16 cellular contexts compared by ENCODE assay signal in the genomic region with DNA sequence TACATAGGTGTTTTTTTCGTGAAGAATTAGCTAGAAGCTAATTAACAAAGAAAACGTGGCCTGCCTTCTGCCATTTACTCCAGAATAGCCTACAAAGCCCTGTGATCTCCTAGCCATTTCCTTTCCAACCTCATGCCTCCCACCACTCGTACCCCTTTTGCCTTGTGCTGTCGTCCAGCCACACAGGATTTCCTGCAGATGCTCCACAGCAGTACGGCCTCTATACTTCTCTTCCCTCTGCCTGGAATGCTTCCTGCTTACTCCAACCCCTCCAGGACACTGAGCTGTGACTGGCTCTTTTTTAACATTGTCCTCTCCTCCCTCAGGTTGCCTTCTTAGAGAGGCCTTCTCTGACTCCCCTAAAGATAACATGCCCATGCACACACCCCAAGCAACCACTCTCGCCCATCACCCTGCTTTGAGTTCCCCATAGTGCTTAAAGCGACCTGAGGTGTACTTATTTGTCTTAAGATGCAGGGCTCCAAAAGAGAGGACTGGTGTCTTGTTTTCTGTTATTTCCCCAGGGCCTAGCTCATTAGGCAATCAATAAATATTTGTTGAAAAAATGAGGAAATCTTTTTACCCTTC. TPM values are rescaled to one million over a fixed set of nuclear protein-coding genes. Genes with fewer than 3 reads are reported as not detected.
DNase-seq lines count a peak whose midpoint lies in the region; ATAC-seq and TF ChIP-seq lines count a peak whose summit lies in the region.
"Had no signal": no experiment of that assay in that cellular context is flagged by ENCODE, and none has a peak within 500 bp of the region (broad histone marks: within the 10 kb centered on the region; RNA-seq: fewer than 3 reads in every experiment).

No MANE protein-coding gene starts in this region.

- POLR2A ChIA-PET in CD4-positive, alpha-beta T cell (lab: Charles Lee): interaction anchor here (1.0 to 5.3 kb wide), 5 partner anchors 10 to 33 kb away, joined by 3 to 32 read pairs (median 5); a partner anchor contains a TSS

- H2AFZ ChIP-seq in DND-41 (ENCODE audit: low read depth, low read length): no peak overlapping the region

- H3K4me2 ChIP-seq in DND-41 (ENCODE audit: insufficient read depth, low read length): no peak overlapping the region

- H3K4me1 Mint-ChIP-seq in CD4-positive, alpha-beta T cell (ENCODE audit: low read depth): peaks cover 39% of the 10 kb centered on the region
- H3K4me1 Mint-ChIP-seq in activated T-helper 2 cell treated with anti-CD3 and anti-CD28 coated beads, Interferon-gamma antibody, Interleukin-2, Interleukin-4, amounts not matched to agents 10 μg/mL and 5 μg/mL and 100 μg/mL, durations not matched to agents 14 hours and 24 hours and 36 hours (ENCODE audit: low read depth): peaks cover 29% of the 10 kb centered on the region
- peaks cover 14% of the 10 kb centered on the region for H3K4me1 Mint-ChIP-seq in glutamatergic neuron (ENCODE audit: low read depth, unreplicated experiment)

- no peak overlapping the region for H3K27ac Mint-ChIP-seq in CD4-positive, alpha-beta T cell
- H3K27ac Mint-ChIP-seq in activated T-helper 2 cell treated with anti-CD3 and anti-CD28 coated beads, Interferon-gamma antibody, Interleukin-2, Interleukin-4, amounts not matched to agents 10 μg/mL and 5 μg/mL and 100 μg/mL, durations not matched to agents 14 hours and 24 hours and 36 hours: peak overlapping the region; percentile 16
- peak overlapping the region; percentile 21 for H3K27ac Mint-ChIP-seq in glutamatergic neuron (ENCODE audit: unreplicated experiment)

- TF ChIP-seq CTCF in CD4-positive, alpha-beta T cell (IDR thresholded peaks at IDR 0.05): no peak
- TF ChIP-seq CTCF in DND-41 (IDR thresholded peaks at IDR 0.05; ENCODE audit: borderline replicate concordance, extremely low read depth, low read length, poor library complexity, severe bottlenecking) (no peak), glutamatergic neuron (IDR thresholded peaks at IDR 0.05; ENCODE audit: partially characterized antibody, unreplicated experiment) (no peak)

- DNase-seq in CD4-positive, alpha-beta T cell: no peak
- DNase-seq in DND-41 (no peak), glutamatergic neuron (no peak), DMS79 (lab: John Stamatoyannopoulos, UW) (no peak), HuH-7.5 (ENCODE audit: low spot score) (no peak), NCI-H446 treated with DMSO at 0.1 percent for 48 hours (lab: John Stamatoyannopoulos, UW) (no peak), activated gamma-delta T cell (lab: John Stamatoyannopoulos, UW) (no peak)
- no peak for DNase-seq in activated T-helper 2 cell treated with anti-CD3 and anti-CD28 coated beads, Interferon-gamma antibody, Interleukin-2, Interleukin-4, amounts not matched to agents 10 μg/mL and 5 μg/mL and 100 μg/mL, durations not matched to agents 14 hours and 24 hours and 36 hours (ENCODE audit: low spot score)
- DNase-seq: activated CD8-positive, alpha-beta memory T cell treated with anti-CD3 and anti-CD28 coated beads for 24 hours; BE2C; DMS153; NCI-H187 treated with DMSO at 0.1 percent for 48 hours; NCI-H510A treated with DMSO at 0.1 percent for 48 hours; ovary; SIG-M5 had no signal

- H4K20me1 ChIP-seq in DND-41 (ENCODE audit: insufficient read depth, low read length): peaks cover 84% of the 10 kb centered on the region

- no peak overlapping the region for H3K4me3 ChIP-seq in DND-41 (ENCODE audit: low read depth in 1 of 2, low read length in 2 of 2)
- H3K4me3 ChIP-seq: ovary, skin epidermis had no signal

- H3K9me3 ChIP-seq in CD4-positive, alpha-beta T cell (ENCODE audit: control insufficient read depth, low read length): no peaks in the 10 kb centered on the region
- H3K9me3 ChIP-seq in DND-41 (ENCODE audit: insufficient read depth, low read length, severe bottlenecking): no peaks in the 10 kb centered on the region
- H3K9me3 ChIP-seq: BE2C, ovary had no signal

- H3K9me3 Mint-ChIP-seq in CD4-positive, alpha-beta T cell: no peaks in the 10 kb centered on the region
- H3K9me3 Mint-ChIP-seq in activated T-helper 2 cell treated with anti-CD3 and anti-CD28 coated beads, Interferon-gamma antibody, Interleukin-2, Interleukin-4, amounts not matched to agents 10 μg/mL and 5 μg/mL and 100 μg/mL, durations not matched to agents 14 hours and 24 hours and 36 hours: no peaks in the 10 kb centered on the region
- H3K9me3 Mint-ChIP-seq in glutamatergic neuron (ENCODE audit: unreplicated experiment): peaks cover 3% of the 10 kb centered on the region

- no peak for ATAC-seq in CD4-positive, alpha-beta T cell (ENCODE audit: poor library complexity)
- ATAC-seq in DND-41 (ENCODE audit: insufficient read depth, low read depth): 0 out of 3 replicates have a peak, but pooled peaks have one; percentile 4

- peaks cover 97% of the 10 kb centered on the region for H3K79me2 ChIP-seq in DND-41 (ENCODE audit: insufficient read depth, low read length)

- intact Hi-C loops in CD4-positive, alpha-beta T cell (cut with DNase I, micrococcal nuclease): no loop called here
- intact Hi-C loops in activated T-helper 2 cell treated with anti-CD3 and anti-CD28 coated beads, Interferon-gamma antibody, Interleukin-2, Interleukin-4, amounts not matched to agents 10 μg/mL and 5 μg/mL and 100 μg/mL, durations not matched to agents 14 hours and 24 hours and 36 hours (cut with micrococcal nuclease): no loop called here

- H3K36me3 ChIP-seq in DND-41 (ENCODE audit: insufficient read depth, low read length): peaks cover 96% of the 10 kb centered on the region
- H3K36me3 ChIP-seq: BE2C, ovary had no signal

- CTCF ChIA-PET in CD4-positive, alpha-beta T cell (lab: Charles Lee): interaction anchor here (0.7 to 6.6 kb wide), 2 partner anchors 11 to 33 kb away, joined by 3 to 38 read pairs; a partner anchor contains a TSS

- H3K27me3 Mint-ChIP-seq in CD4-positive, alpha-beta T cell: no peaks in the 10 kb centered on the region
- H3K27me3 Mint-ChIP-seq in activated T-helper 2 cell treated with anti-CD3 and anti-CD28 coated beads, Interferon-gamma antibody, Interleukin-2, Interleukin-4, amounts not matched to agents 10 μg/mL and 5 μg/mL and 100 μg/mL, durations not matched to agents 14 hours and 24 hours and 36 hours (ENCODE audit: low read depth): no peaks in the 10 kb centered on the region
- no peaks in the 10 kb centered on the region for H3K27me3 Mint-ChIP-seq in glutamatergic neuron (ENCODE audit: unreplicated experiment)

- no peak overlapping the region for H3K9ac ChIP-seq in DND-41 (ENCODE audit: low read depth, low read length)

- H3K27me3 ChIP-seq in CD4-positive, alpha-beta T cell (ENCODE audit: control insufficient read depth, insufficient read depth, low read length): no peaks in the 10 kb centered on the region
- H3K27me3 ChIP-seq in DND-41 (ENCODE audit: insufficient read depth, low read length, poor library complexity): no peaks in the 10 kb centered on the region
- H3K27me3 ChIP-seq: BE2C, ovary had no signal

- peaks cover 56% of the 10 kb centered on the region for H3K36me3 Mint-ChIP-seq in CD4-positive, alpha-beta T cell (ENCODE audit: low read depth)
- H3K36me3 Mint-ChIP-seq in activated T-helper 2 cell treated with anti-CD3 and anti-CD28 coated beads, Interferon-gamma antibody, Interleukin-2, Interleukin-4, amounts not matched to agents 10 μg/mL and 5 μg/mL and 100 μg/mL, durations not matched to agents 14 hours and 24 hours and 36 hours (ENCODE audit: low read depth): peaks cover 44% of the 10 kb centered on the region
- peaks cover 7% of the 10 kb centered on the region for H3K36me3 Mint-ChIP-seq in glutamatergic neuron (ENCODE audit: unreplicated experiment)

- peak overlapping the region; percentile 30 for H3K4me3 Mint-ChIP-seq in CD4-positive, alpha-beta T cell
- no peak overlapping the region for H3K4me3 Mint-ChIP-seq in activated T-helper 2 cell treated with anti-CD3 and anti-CD28 coated beads, Interferon-gamma antibody, Interleukin-2, Interleukin-4, amounts not matched to agents 10 μg/mL and 5 μg/mL and 100 μg/mL, durations not matched to agents 14 hours and 24 hours and 36 hours (ENCODE audit: low read depth)
- peak overlapping the region; percentile 22 for H3K4me3 Mint-ChIP-seq in glutamatergic neuron (ENCODE audit: unreplicated experiment)

- peak overlapping the region; percentile 7 for H3K27ac ChIP-seq in CD4-positive, alpha-beta T cell (ENCODE audit: low read depth, low read length)
- no peak overlapping the region for H3K27ac ChIP-seq in DND-41 (ENCODE audit: low read length)
- H3K27ac ChIP-seq: ovary, skin epidermis had no signal

- H3K4me1 ChIP-seq in DND-41 (ENCODE audit: insufficient read depth, low read length): no peaks in the 10 kb centered on the region

RNA-seq across cellular contexts. Expression of a gene that starts 32.7 kb away (rescaled TPM):
- total RNA-seq in CD4-positive, alpha-beta T cell: 100 to 1,000 TPM; 213 to 218 TPM
- total RNA-seq in activated T-helper 2 cell treated with anti-CD3 and anti-CD28 coated beads, Interferon-gamma antibody, Interleukin-2, Interleukin-4, amounts not matched to agents 10 μg/mL and 5 μg/mL and 100 μg/mL, durations not matched to agents 14 hours and 24 hours and 36 hours: 20.4 and 21.7 TPM in 2 replicates
- total RNA-seq in glutamatergic neuron (ENCODE audit: unreplicated experiment): 26.8 TPM
